In the genomic region with DNA sequence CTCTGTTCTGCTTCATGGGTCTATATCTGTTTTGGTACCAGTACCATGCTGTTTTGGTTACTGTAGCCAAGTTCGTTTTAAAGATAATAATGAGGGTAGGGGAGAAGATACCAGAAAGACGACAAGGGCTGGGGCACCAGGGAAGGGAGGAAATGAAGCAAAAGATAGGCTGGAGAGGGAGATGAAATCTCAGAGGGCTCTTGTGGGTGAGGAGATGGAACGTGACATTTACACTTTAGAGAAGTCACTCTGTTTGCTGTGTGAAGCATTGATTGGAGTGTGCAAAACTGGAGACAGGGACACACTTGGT, we compare ENCODE assay signal across 2 cellular contexts.
TF ChIP-seq lines count a peak whose summit lies in the region.

No MANE protein-coding gene starts in this region.

TF ChIP-seq in SK-N-SH, 30 proteins besides CTCF, POLR2A, EP300 and RAD21 (continued from another document):
- TF ChIP-seq TCF12 (IDR thresholded peaks at IDR 0.05) (no peak), FOXM1 (IDR thresholded peaks at IDR 0.05; ENCODE audit: low read depth) (no peak), RXRA (IDR thresholded peaks at IDR 0.05; ENCODE audit: borderline replicate concordance, low read depth) (no peak), SMC3 (IDR thresholded peaks at IDR 0.05; ENCODE audit: low read depth, low read length) (no peak), SIN3A (IDR thresholded peaks at IDR 0.05; ENCODE audit: borderline replicate concordance, low read depth, low read length) (no peak), CHD2 (IDR thresholded peaks at IDR 0.05; ENCODE audit: low read length, partially characterized antibody) (no peak), ELF1 (IDR thresholded peaks at IDR 0.05) (no peak), GABPA (IDR thresholded peaks at IDR 0.05; ENCODE audit: low read depth) (no peak), FOXJ3 (CRISPR knock-in tag; IDR thresholded peaks at IDR 0.05) (no peak), TEAD4 (IDR thresholded peaks at IDR 0.05; ENCODE audit: borderline replicate concordance, insufficient read depth) (no peak)
- TF ChIP-seq, protein P1, sequence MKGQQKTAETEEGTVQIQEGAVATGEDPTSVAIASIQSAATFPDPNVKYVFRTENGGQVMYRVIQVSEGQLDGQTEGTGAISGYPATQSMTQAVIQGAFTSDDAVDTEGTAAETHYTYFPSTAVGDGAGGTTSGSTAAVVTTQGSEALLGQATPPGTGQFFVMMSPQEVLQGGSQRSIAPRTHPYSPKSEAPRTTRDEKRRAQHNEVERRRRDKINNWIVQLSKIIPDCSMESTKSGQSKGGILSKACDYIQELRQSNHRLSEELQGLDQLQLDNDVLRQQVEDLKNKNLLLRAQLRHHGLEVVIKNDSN (IDR thresholded peaks at IDR 0.05; ENCODE audit: borderline replicate concordance, low read depth), result no peak
- TF ChIP-seq, protein P2, sequence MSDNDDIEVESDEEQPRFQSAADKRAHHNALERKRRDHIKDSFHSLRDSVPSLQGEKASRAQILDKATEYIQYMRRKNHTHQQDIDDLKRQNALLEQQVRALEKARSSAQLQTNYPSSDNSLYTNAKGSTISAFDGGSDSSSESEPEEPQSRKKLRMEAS (IDR thresholded peaks at IDR 0.05; ENCODE audit: low read depth), result no peak
- TF ChIP-seq, protein P3, sequence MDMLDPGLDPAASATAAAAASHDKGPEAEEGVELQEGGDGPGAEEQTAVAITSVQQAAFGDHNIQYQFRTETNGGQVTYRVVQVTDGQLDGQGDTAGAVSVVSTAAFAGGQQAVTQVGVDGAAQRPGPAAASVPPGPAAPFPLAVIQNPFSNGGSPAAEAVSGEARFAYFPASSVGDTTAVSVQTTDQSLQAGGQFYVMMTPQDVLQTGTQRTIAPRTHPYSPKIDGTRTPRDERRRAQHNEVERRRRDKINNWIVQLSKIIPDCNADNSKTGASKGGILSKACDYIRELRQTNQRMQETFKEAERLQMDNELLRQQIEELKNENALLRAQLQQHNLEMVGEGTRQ (IDR thresholded peaks at IDR 0.05; ENCODE audit: borderline replicate concordance, low read depth, low read length), result no peak

TF ChIP-seq in SK-N-SH treated with all-trans-retinoic acid at 6 μM for 48 hours, 23 proteins besides CTCF, POLR2A, EP300 and RAD21 (continued from another document):
- no peak for TF ChIP-seq OSR1 (CRISPR knock-in tag; IDR thresholded peaks at IDR 0.05)
- TF ChIP-seq RARB (CRISPR knock-in tag; IDR thresholded peaks at IDR 0.05), result no peak
- TF ChIP-seq, protein P4, sequence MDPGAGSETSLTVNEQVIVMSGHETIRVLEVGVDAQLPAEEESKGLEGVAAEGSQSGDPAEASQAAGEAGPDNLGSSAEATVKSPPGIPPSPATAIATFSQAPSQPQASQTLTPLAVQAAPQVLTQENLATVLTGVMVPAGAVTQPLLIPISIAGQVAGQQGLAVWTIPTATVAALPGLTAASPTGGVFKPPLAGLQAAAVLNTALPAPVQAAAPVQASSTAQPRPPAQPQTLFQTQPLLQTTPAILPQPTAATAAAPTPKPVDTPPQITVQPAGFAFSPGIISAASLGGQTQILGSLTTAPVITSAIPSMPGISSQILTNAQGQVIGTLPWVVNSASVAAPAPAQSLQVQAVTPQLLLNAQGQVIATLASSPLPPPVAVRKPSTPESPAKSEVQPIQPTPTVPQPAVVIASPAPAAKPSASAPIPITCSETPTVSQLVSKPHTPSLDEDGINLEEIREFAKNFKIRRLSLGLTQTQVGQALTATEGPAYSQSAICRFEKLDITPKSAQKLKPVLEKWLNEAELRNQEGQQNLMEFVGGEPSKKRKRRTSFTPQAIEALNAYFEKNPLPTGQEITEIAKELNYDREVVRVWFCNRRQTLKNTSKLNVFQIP (CRISPR knock-in tag; IDR thresholded peaks at IDR 0.05; ENCODE audit: borderline replicate concordance, low read depth), result no peak
- no peak for TF ChIP-seq ZNF70 (CRISPR knock-in tag; IDR thresholded peaks at IDR 0.05)
- TF ChIP-seq ARNTL (CRISPR knock-in tag; IDR thresholded peaks at IDR 0.05; ENCODE audit: borderline replicate concordance, low read depth), result no peak
- TF ChIP-seq, protein P5, sequence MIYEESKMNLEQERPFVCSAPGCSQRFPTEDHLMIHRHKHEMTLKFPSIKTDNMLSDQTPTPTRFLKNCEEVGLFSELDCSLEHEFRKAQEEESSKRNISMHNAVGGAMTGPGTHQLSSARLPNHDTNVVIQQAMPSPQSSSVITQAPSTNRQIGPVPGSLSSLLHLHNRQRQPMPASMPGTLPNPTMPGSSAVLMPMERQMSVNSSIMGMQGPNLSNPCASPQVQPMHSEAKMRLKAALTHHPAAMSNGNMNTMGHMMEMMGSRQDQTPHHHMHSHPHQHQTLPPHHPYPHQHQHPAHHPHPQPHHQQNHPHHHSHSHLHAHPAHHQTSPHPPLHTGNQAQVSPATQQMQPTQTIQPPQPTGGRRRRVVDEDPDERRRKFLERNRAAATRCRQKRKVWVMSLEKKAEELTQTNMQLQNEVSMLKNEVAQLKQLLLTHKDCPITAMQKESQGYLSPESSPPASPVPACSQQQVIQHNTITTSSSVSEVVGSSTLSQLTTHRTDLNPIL (CRISPR knock-in tag; IDR thresholded peaks at IDR 0.05; ENCODE audit: low read depth), result no peak
- TF ChIP-seq ZNF565 (CRISPR knock-in tag; conservative IDR thresholded peaks at IDR 0.05; ENCODE audit: low read depth), result no peak
- no peak for TF ChIP-seq PPARA (CRISPR knock-in tag; IDR thresholded peaks at IDR 0.05; ENCODE audit: borderline replicate concordance)
- TF ChIP-seq ZFP3 (CRISPR knock-in tag; IDR thresholded peaks at IDR 0.05), result no peak
- no peak for TF ChIP-seq TCF4 (CRISPR knock-in tag; IDR thresholded peaks at IDR 0.05; ENCODE audit: borderline replicate concordance)
- no peak for TF ChIP-seq BACH2 (CRISPR knock-in tag; IDR thresholded peaks at IDR 0.05; ENCODE audit: borderline replicate concordance)
- TF ChIP-seq, protein P6, sequence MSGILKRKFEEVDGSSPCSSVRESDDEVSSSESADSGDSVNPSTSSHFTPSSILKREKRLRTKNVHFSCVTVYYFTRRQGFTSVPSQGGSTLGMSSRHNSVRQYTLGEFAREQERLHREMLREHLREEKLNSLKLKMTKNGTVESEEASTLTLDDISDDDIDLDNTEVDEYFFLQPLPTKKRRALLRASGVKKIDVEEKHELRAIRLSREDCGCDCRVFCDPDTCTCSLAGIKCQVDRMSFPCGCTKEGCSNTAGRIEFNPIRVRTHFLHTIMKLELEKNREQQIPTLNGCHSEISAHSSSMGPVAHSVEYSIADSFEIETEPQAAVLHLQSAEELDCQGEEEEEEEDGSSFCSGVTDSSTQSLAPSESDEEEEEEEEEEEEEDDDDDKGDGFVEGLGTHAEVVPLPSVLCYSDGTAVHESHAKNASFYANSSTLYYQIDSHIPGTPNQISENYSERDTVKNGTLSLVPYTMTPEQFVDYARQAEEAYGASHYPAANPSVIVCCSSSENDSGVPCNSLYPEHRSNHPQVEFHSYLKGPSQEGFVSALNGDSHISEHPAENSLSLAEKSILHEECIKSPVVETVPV (CRISPR knock-in tag; IDR thresholded peaks at IDR 0.05), result no peak
- no peak for TF ChIP-seq CSDC2 (CRISPR knock-in tag; IDR thresholded peaks at IDR 0.05)
- no peak for TF ChIP-seq ESRRG (CRISPR knock-in tag; IDR thresholded peaks at IDR 0.05)
- TF ChIP-seq, protein P7, sequence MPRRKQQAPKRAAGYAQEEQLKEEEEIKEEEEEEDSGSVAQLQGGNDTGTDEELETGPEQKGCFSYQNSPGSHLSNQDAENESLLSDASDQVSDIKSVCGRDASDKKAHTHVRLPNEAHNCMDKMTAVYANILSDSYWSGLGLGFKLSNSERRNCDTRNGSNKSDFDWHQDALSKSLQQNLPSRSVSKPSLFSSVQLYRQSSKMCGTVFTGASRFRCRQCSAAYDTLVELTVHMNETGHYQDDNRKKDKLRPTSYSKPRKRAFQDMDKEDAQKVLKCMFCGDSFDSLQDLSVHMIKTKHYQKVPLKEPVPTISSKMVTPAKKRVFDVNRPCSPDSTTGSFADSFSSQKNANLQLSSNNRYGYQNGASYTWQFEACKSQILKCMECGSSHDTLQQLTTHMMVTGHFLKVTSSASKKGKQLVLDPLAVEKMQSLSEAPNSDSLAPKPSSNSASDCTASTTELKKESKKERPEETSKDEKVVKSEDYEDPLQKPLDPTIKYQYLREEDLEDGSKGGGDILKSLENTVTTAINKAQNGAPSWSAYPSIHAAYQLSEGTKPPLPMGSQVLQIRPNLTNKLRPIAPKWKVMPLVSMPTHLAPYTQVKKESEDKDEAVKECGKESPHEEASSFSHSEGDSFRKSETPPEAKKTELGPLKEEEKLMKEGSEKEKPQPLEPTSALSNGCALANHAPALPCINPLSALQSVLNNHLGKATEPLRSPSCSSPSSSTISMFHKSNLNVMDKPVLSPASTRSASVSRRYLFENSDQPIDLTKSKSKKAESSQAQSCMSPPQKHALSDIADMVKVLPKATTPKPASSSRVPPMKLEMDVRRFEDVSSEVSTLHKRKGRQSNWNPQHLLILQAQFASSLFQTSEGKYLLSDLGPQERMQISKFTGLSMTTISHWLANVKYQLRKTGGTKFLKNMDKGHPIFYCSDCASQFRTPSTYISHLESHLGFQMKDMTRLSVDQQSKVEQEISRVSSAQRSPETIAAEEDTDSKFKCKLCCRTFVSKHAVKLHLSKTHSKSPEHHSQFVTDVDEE (CRISPR knock-in tag; IDR thresholded peaks at IDR 0.05), result no peak
TF ChIP-seq in SK-N-SH treated with all-trans-retinoic acid at 6 μM for 48 hours: peak in this region for 0.
